In genomic region chr12:63822352-63822751, GRCh38 we compare ENCODE assay signal across 12 cellular contexts. TPM values are rescaled to one million over a fixed set of nuclear protein-coding genes. Genes with fewer than 3 reads are reported as not detected.
A peak's percentile ranks its signal among the peaks of the same experiment; 100 is the strongest.
DNase-seq lines count a peak whose midpoint lies in the region; ATAC-seq and TF ChIP-seq lines count a peak whose summit lies in the region.
"Had no signal": no experiment of that assay in that cellular context is flagged by ENCODE, and none has a peak within 500 bp of the region (broad histone marks: within the 10 kb centered on the region; RNA-seq: fewer than 3 reads in every experiment).

No MANE protein-coding gene starts in this region.

- POLR2A ChIA-PET in WTC11 (lab: Charles Lee): no interaction called here

- CTCF ChIA-PET in Calu3 (lab: Charles Lee) (interaction anchor here (1.1 kb wide), 1 partner anchor 17 kb away, joined by 3 read pairs; no protein-coding TSS in a partner anchor), WTC11 (lab: Charles Lee) (interaction anchor here (1.2 to 1.4 kb wide), 2 partner anchors 21 to 434 kb away, joined by 3 to 7 read pairs; partner anchors contain the start of gene SRGAP1)

- H3K4me1 Mint-ChIP-seq in Calu3 (ENCODE audit: low read depth, unreplicated experiment) (peaks cover 18% of the 10 kb centered on the region), WTC11 (peaks cover 5% of the 10 kb centered on the region)

- BruUV-seq in Calu3 (replicated peaks; lab: Mats Ljungman, UMichigan): no TSS peak

- H3K27me3 Mint-ChIP-seq in Calu3 (ENCODE audit: unreplicated experiment) (no peaks in the 10 kb centered on the region), WTC11 (ENCODE audit: low read depth) (peaks cover 18% of the 10 kb centered on the region)

- ATAC-seq in WTC11 (no peak), HG03432 (IDR thresholded peaks at IDR 0.05; ENCODE audit: unreplicated experiment) (no peak)

- no peak overlapping the region for H3K27ac Mint-ChIP-seq in Calu3 (ENCODE audit: unreplicated experiment)
- no peak overlapping the region for H3K27ac Mint-ChIP-seq in WTC11
- H3K27ac Mint-ChIP-seq: activated naive CD4-positive, alpha-beta T cell treated with anti-CD3 and anti-CD28 coated beads, Interleukin-2, amount 50 U/mL, for 72 hours had no signal

- H3K9me3 Mint-ChIP-seq in Calu3 (ENCODE audit: low read depth, unreplicated experiment) (no peaks in the 10 kb centered on the region), WTC11 (peaks cover 13% of the 10 kb centered on the region)

- intact Hi-C loops in Calu3 (cut with micrococcal nuclease; ENCODE audit: unreplicated experiment): no loop called here

- H3K36me3 Mint-ChIP-seq in Calu3 (ENCODE audit: insufficient read depth, unreplicated experiment): peaks cover 5% of the 10 kb centered on the region
- no peaks in the 10 kb centered on the region for H3K36me3 Mint-ChIP-seq in WTC11

- DNase-seq in Calu3 (no peak), WTC11 (ENCODE audit: low spot score) (no peak), fibroblast of peridontal ligament (ENCODE audit: extremely low read depth) (peak; percentile 41), renal cortical epithelial cell (ENCODE audit: low read depth) (peak; percentile 15), T-helper 9 cell (no peak), NCI-H2029 (lab: John Stamatoyannopoulos, UW) (no peak)
- DNase-seq in activated CD4-positive, alpha-beta T cell treated with anti-CD3 and anti-CD28 coated beads for 4 hours: no peak
- DNase-seq: NCI-H524; stimulated activated CD4-positive, alpha-beta T cell treated with anti-CD3 and anti-CD28 coated beads, Interleukin-4, amount 100 ng/mL, for 4 hours; transverse colon had no signal

- H3K4me3 Mint-ChIP-seq in Calu3 (ENCODE audit: low read depth, unreplicated experiment) (peak overlapping the region; percentile 73), WTC11 (peak overlapping the region; percentile 79)

- no peak for TF ChIP-seq CTCF in Calu3 (IDR thresholded peaks at IDR 0.05; ENCODE audit: unreplicated experiment)
- TF ChIP-seq CTCF in WTC11 (IDR thresholded peaks at IDR 0.05): no peak

TF ChIP-seq in WTC11, 78 proteins besides CTCF, POLR2A, EP300 and RAD21:
- no peak for TF ChIP-seq HMGXB4 (CRISPR knock-in tag; IDR thresholded peaks at IDR 0.05)
TF ChIP-seq in WTC11: peak in this region for 0.

RNA-seq across cellular contexts. Expression of gene SRGAP1, which starts 22.1 kb away (rescaled TPM):
- total RNA-seq in Calu3 (2022): 28.3 and 29.3 TPM in 2 replicates
- total RNA-seq in WTC11 (2021): 8.1 to 10.3 TPM (median 9.9 TPM) in 3 replicates
- 4.7 and 76.8 TPM in 2 replicates for total RNA-seq in renal cortical epithelial cell

RNA-seq across cellular contexts. Expression of gene RXYLT1, which starts 42.6 kb away (rescaled TPM):
- total RNA-seq in Calu3 (2022) (26.0 and 28.6 TPM in 2 replicates), WTC11 (2021) (9.8 to 11.0 TPM (median 9.8 TPM) in 3 replicates), renal cortical epithelial cell (17.7 and 18.8 TPM in 2 replicates)

Comparison
In these comparisons a context has a peak if more than half of its experiments do, and no peak if none do; other contexts are left out.
1. DNase-seq: peak in fibroblast of peridontal ligament (single experiment) and renal cortical epithelial cell (single experiment); none in Calu3 (single experiment), WTC11 (single experiment), T-helper 9 cell (single experiment), NCI-H2029 (single experiment) and activated CD4-positive, alpha-beta T cell treated with anti-CD3 and anti-CD28 coated beads for 4 hours (0 of 2).